Comparison of ENCODE assay signal across 11 cellular contexts in the genomic region with DNA sequence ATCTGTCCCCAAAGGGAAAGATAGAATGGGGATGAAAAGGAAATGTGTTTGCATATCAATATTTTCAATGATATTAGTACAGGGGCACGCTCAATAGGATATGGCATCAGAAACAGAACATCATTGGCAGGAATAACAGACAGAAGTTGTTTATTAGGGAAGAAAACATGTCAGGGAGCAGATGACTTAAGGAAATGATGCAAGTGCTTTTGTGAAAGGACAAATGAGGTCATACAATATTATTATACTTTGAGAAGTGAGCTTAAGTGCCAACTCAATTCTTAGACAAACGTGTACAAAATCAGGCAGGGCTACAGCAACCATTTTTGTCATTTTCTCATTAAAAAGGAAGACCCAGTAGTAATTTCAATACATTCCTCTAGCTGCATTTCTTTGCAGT.
DNase-seq lines count a peak whose midpoint lies in the region; ATAC-seq and TF ChIP-seq lines count a peak whose summit lies in the region.
"Had no signal": no experiment of that assay in that cellular context is flagged by ENCODE, and none has a peak within 500 bp of the region (broad histone marks: within the 10 kb centered on the region; RNA-seq: fewer than 3 reads in every experiment).

No MANE protein-coding gene starts in this region.

- H2BK120ac ChIP-seq in mesenchymal stem cell (ENCODE audit: low read depth, low read length), result no peak overlapping the region

- no peaks in the 10 kb centered on the region for H3K27me3 Mint-ChIP-seq in nephron progenitor cell (ENCODE audit: low read depth, poor library complexity)
- H3K27me3 Mint-ChIP-seq: central memory CD8-positive, alpha-beta T cell had no signal

- DNase-seq in SK-N-SH, result no peak
- DNase-seq in dermis blood vessel endothelial cell, result peak; percentile 77
- DNase-seq in mesenchymal stem cell, result peak; percentile 79
- DNase-seq in uterus, result no peak
- no peak for DNase-seq in stimulated activated CD4-positive, alpha-beta T cell treated with anti-CD3 and anti-CD28 coated beads, Interleukin-4, amount 100 ng/mL, for 1 hour
- no peak for DNase-seq in activated gamma-delta T cell treated with Interleukin-2 at 50 U/mL for 16 hours
- DNase-seq in nephron progenitor cell, result no peak
- DNase-seq: left colon, NCI-H82 had no signal

- H3K36me3 Mint-ChIP-seq in nephron progenitor cell (ENCODE audit: low read depth), result peaks cover 6% of the 10 kb centered on the region

- CTCF ChIA-PET in SK-N-SH (lab: Yijun Ruan, JAX), result interaction anchor here (1.2 kb wide), 1 partner anchor 20 kb away, joined by 4 read pairs; no protein-coding TSS in a partner anchor

- H3K18ac ChIP-seq in mesenchymal stem cell (ENCODE audit: low read depth in 1 of 2, low read length in 2 of 2), result no peak overlapping the region

- H3K27ac ChIP-seq in SK-N-SH (ENCODE audit: low read depth in 2 of 2, low read length in 1 of 2) (peak overlapping the region in 1 of 2 experiments; percentile 61; a peak in 1 of 4 replicates), mesenchymal stem cell (ENCODE audit: low read length, poor library complexity, severe bottlenecking) (no peak overlapping the region), uterus (peak overlapping the region; percentile 29 to 47)

- intact Hi-C loops in uterus (cut with DNase I; ENCODE audit: low total_unique reads), result no loop called here

- no peaks in the 10 kb centered on the region for H4K20me1 ChIP-seq in SK-N-SH (ENCODE audit: insufficient read depth)

- H3K9me2 ChIP-seq in SK-N-SH, result no peaks in the 10 kb centered on the region

- peaks cover 51% of the 10 kb centered on the region for H3K4me1 Mint-ChIP-seq in nephron progenitor cell
- H3K4me1 Mint-ChIP-seq: central memory CD8-positive, alpha-beta T cell had no signal

- H3K79me1 ChIP-seq in mesenchymal stem cell (replicated peaks; ENCODE audit: low read length, poor library complexity, severe bottlenecking), result no peaks in the 10 kb centered on the region

- TF ChIP-seq RAD21 in SK-N-SH (IDR thresholded peaks at IDR 0.05; ENCODE audit: low read length), result no peak

- no peak overlapping the region for H2BK5ac ChIP-seq in mesenchymal stem cell (ENCODE audit: low read depth, low read length, poor library complexity, severe bottlenecking)

- 72% methylated on average over 2 of the region's 2 CpGs for WGBS in SK-N-SH (ENCODE audit: low lambda C conversion rate)
- 44% methylated on average over 2 of the region's 2 CpGs for WGBS in mesenchymal stem cell

- no peak overlapping the region for H3K9ac ChIP-seq in SK-N-SH
- H3K9ac ChIP-seq in mesenchymal stem cell (ENCODE audit: low read length), result peak overlapping the region; percentile 86

- H3K36me3 ChIP-seq in SK-N-SH (replicated peaks in 1 of 2; ENCODE audit: control insufficient read depth in 1 of 2, insufficient read depth in 2 of 2, low read length in 1 of 2) (no peaks in the 10 kb centered on the region), mesenchymal stem cell (ENCODE audit: control insufficient read depth in 1 of 2, insufficient read depth in 2 of 2, low read depth in 1 of 2, low read length in 2 of 2) (peaks cover 0 to 2% of the 10 kb centered on the region in 2 experiments), uterus (no peaks in the 10 kb centered on the region)

- H3K14ac ChIP-seq in mesenchymal stem cell (ENCODE audit: low read length in 2 of 2), result no peak overlapping the region

- no peaks in the 10 kb centered on the region for H3F3A ChIP-seq in SK-N-SH (replicated peaks; ENCODE audit: insufficient read depth)

- H4K91ac ChIP-seq in mesenchymal stem cell (ENCODE audit: low read length), result no peak overlapping the region

- H3K23ac ChIP-seq in mesenchymal stem cell (ENCODE audit: low read length in 2 of 2), result no peak overlapping the region

- no peak overlapping the region for H3K4me3 ChIP-seq in SK-N-SH (ENCODE audit: low read depth in 2 of 2, low read length in 1 of 2)
- H3K4me3 ChIP-seq in mesenchymal stem cell (ENCODE audit: insufficient read depth in 1 of 2, low read depth in 1 of 2, low read length in 2 of 2), result no peak overlapping the region
- no peak overlapping the region for H3K4me3 ChIP-seq in uterus

- no peak overlapping the region for H3K4me3 Mint-ChIP-seq in nephron progenitor cell
- H3K4me3 Mint-ChIP-seq: central memory CD8-positive, alpha-beta T cell had no signal

- H3K4ac ChIP-seq in mesenchymal stem cell (ENCODE audit: low read depth in 1 of 2, low read length in 2 of 2), result no peak overlapping the region

- TF ChIP-seq POLR2A in uterus (IDR thresholded peaks at IDR 0.05), result no peak

- ATAC-seq in SK-N-SH treated with all-trans-retinoic acid at 6 μM for 48 hours, result no peak; the same call in 2 of the 3 replicates

- no peak overlapping the region for H2BK15ac ChIP-seq in mesenchymal stem cell (ENCODE audit: low read depth, poor library complexity, severe bottlenecking)

- H2BK12ac ChIP-seq in mesenchymal stem cell (ENCODE audit: low read length in 2 of 2), result no peak overlapping the region

- no peak overlapping the region for H2AK5ac ChIP-seq in mesenchymal stem cell (ENCODE audit: low read length, severe bottlenecking)

- POLR2A ChIA-PET in SK-N-SH (lab: Yijun Ruan, JAX), result no interaction called here

- H3K9me3 Mint-ChIP-seq in nephron progenitor cell, result no peaks in the 10 kb centered on the region
- H3K9me3 Mint-ChIP-seq: central memory CD8-positive, alpha-beta T cell had no signal

- TF ChIP-seq EP300 in SK-N-SH (IDR thresholded peaks at IDR 0.05; ENCODE audit: borderline replicate concordance in 1 of 2, low read depth in 1 of 2, low read length in 1 of 2), result no peak

- no peak overlapping the region for H3K4me2 ChIP-seq in SK-N-SH
- no peak overlapping the region for H3K4me2 ChIP-seq in mesenchymal stem cell (ENCODE audit: low read length, poor library complexity, severe bottlenecking)

- H3K27me3 ChIP-seq in SK-N-SH (ENCODE audit: insufficient read depth) (no peaks in the 10 kb centered on the region), mesenchymal stem cell (ENCODE audit: control insufficient read depth in 1 of 2, insufficient read depth in 1 of 2, low read length in 2 of 2) (no peaks in the 10 kb centered on the region), uterus (no peaks in the 10 kb centered on the region)

- H3K27ac Mint-ChIP-seq in nephron progenitor cell, result no peak overlapping the region

- H4K8ac ChIP-seq in mesenchymal stem cell (ENCODE audit: low read length), result no peak overlapping the region

- H3K4me1 ChIP-seq in SK-N-SH (ENCODE audit: control insufficient read depth in 1 of 2, insufficient read depth in 2 of 2, low read depth in 1 of 2, low read length in 1 of 2) (peaks cover 11 to 23% of the 10 kb centered on the region in 2 experiments; a peak in 3 of 4 replicates), mesenchymal stem cell (ENCODE audit: control insufficient read depth, insufficient read depth, low read depth, low read length) (peaks cover 4% of the 10 kb centered on the region), uterus (no peaks in the 10 kb centered on the region)

- H2AFZ ChIP-seq in SK-N-SH (ENCODE audit: low read depth), result peak overlapping the region; percentile 87
- H2AFZ ChIP-seq in mesenchymal stem cell (ENCODE audit: low read depth, low read length), result no peak overlapping the region

- no peaks in the 10 kb centered on the region for H3K79me2 ChIP-seq in SK-N-SH (ENCODE audit: insufficient read depth)

- H3K9me3 ChIP-seq in SK-N-SH, result no peaks in the 10 kb centered on the region
- no peaks in the 10 kb centered on the region for H3K9me3 ChIP-seq in mesenchymal stem cell (ENCODE audit: control insufficient read depth, low read length)
- H3K9me3 ChIP-seq in uterus, result no peaks in the 10 kb centered on the region

- TF ChIP-seq CTCF in SK-N-SH (IDR thresholded peaks at IDR 0.05) (no peak), uterus (IDR thresholded peaks at IDR 0.05) (no peak), nephron progenitor cell (IDR thresholded peaks at IDR 0.05) (no peak)

TF ChIP-seq in SK-N-SH, 30 proteins besides CTCF, POLR2A, EP300 and RAD21 (continues in another document):
- TF ChIP-seq, protein P1, sequence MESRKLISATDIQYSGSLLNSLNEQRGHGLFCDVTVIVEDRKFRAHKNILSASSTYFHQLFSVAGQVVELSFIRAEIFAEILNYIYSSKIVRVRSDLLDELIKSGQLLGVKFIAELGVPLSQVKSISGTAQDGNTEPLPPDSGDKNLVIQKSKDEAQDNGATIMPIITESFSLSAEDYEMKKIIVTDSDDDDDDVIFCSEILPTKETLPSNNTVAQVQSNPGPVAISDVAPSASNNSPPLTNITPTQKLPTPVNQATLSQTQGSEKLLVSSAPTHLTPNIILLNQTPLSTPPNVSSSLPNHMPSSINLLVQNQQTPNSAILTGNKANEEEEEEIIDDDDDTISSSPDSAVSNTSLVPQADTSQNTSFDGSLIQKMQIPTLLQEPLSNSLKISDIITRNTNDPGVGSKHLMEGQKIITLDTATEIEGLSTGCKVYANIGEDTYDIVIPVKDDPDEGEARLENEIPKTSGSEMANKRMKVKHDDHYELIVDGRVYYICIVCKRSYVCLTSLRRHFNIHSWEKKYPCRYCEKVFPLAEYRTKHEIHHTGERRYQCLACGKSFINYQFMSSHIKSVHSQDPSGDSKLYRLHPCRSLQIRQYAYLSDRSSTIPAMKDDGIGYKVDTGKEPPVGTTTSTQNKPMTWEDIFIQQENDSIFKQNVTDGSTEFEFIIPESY (IDR thresholded peaks at IDR 0.05; ENCODE audit: borderline replicate concordance, low read depth), result no peak
- TF ChIP-seq TEAD4 (IDR thresholded peaks at IDR 0.05; ENCODE audit: borderline replicate concordance, insufficient read depth), result no peak
- no peak for TF ChIP-seq SIN3A (IDR thresholded peaks at IDR 0.05; ENCODE audit: borderline replicate concordance, low read depth, low read length)
- no peak for TF ChIP-seq TCF12 (IDR thresholded peaks at IDR 0.05)

TF ChIP-seq in SK-N-SH treated with all-trans-retinoic acid at 6 μM for 48 hours, 23 proteins besides CTCF, POLR2A, EP300 and RAD21 (continues in another document):
- TF ChIP-seq, protein P2, sequence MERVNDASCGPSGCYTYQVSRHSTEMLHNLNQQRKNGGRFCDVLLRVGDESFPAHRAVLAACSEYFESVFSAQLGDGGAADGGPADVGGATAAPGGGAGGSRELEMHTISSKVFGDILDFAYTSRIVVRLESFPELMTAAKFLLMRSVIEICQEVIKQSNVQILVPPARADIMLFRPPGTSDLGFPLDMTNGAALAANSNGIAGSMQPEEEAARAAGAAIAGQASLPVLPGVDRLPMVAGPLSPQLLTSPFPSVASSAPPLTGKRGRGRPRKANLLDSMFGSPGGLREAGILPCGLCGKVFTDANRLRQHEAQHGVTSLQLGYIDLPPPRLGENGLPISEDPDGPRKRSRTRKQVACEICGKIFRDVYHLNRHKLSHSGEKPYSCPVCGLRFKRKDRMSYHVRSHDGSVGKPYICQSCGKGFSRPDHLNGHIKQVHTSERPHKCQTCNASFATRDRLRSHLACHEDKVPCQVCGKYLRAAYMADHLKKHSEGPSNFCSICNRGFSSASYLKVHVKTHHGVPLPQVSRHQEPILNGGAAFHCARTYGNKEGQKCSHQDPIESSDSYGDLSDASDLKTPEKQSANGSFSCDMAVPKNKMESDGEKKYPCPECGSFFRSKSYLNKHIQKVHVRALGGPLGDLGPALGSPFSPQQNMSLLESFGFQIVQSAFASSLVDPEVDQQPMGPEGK (CRISPR knock-in tag; IDR thresholded peaks at IDR 0.05; ENCODE audit: borderline replicate concordance), result no peak
- no peak for TF ChIP-seq SNAI2 (CRISPR knock-in tag; IDR thresholded peaks at IDR 0.05)
- no peak for TF ChIP-seq ZC3H10 (CRISPR knock-in tag; IDR thresholded peaks at IDR 0.05)
- no peak for TF ChIP-seq ZFP30 (CRISPR knock-in tag; IDR thresholded peaks at IDR 0.05)
- no peak for TF ChIP-seq TOX (CRISPR knock-in tag; IDR thresholded peaks at IDR 0.05; ENCODE audit: borderline replicate concordance)

Comparison
In these comparisons a context has a peak if more than half of its experiments do, and no peak if none do; other contexts are left out.
1. DNase-seq: peak in dermis blood vessel endothelial cell (single experiment) and mesenchymal stem cell (single experiment); none in SK-N-SH (single experiment), uterus (0 of 2), stimulated activated CD4-positive, alpha-beta T cell treated with anti-CD3 and anti-CD28 coated beads, Interleukin-4, amount 100 ng/mL, for 1 hour (single experiment), activated gamma-delta T cell treated with Interleukin-2 at 50 U/mL for 16 hours (single experiment) and nephron progenitor cell (single experiment).